ENCODE assay signal across 17 cellular contexts in the genomic region with DNA sequence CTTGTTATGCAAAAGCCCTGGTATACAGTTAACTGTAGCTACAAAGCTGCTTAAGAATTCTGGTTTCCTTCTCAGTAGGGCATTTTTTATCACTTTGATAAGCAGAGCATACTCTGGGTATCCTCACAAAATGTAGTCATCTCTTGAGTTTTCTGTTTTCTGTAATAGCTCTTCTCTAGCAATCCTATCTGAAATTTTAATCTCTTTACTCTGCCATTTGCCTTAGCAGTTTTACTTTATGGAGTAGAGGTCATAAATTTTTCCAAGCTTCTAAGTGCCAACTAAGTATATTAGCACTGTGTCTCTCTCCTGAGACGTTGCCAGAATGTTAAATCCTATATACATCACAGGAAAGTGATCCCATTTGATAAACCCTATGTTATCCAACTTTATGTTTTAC. TPM values are rescaled to one million over a fixed set of nuclear protein-coding genes. Genes with fewer than 3 reads are reported as not detected.
A peak's percentile ranks its signal among the peaks of the same experiment; 100 is the strongest.
DNase-seq lines count a peak whose midpoint lies in the region; ATAC-seq and TF ChIP-seq lines count a peak whose summit lies in the region.
"Had no signal": no experiment of that assay in that cellular context is flagged by ENCODE, and none has a peak within 500 bp of the region (broad histone marks: within the 10 kb centered on the region; RNA-seq: fewer than 3 reads in every experiment).

No MANE protein-coding gene starts in this region.

- H3K27ac ChIP-seq in A673 (ENCODE audit: low read depth, low read length, poor library complexity, severe bottlenecking) (no peak overlapping the region), osteoblast (ENCODE audit: low read depth, low read length) (no peak overlapping the region)
- H3K27ac ChIP-seq: 22Rv1, A549, BLaER1 had no signal

- H3K4me2 ChIP-seq in osteoblast (ENCODE audit: insufficient read depth, low read length), result peak overlapping the region; percentile 67
- H3K4me2 ChIP-seq: A549 had no signal

- CTCF ChIA-PET in A673 (lab: Charles Lee), result no interaction called here

- no peaks in the 10 kb centered on the region for H3K27me3 ChIP-seq in A673 (replicated peaks; ENCODE audit: insufficient read depth, low read depth, low read length, poor library complexity)
- no peaks in the 10 kb centered on the region for H3K27me3 ChIP-seq in adipocyte (replicated peaks; ENCODE audit: control insufficient read depth, insufficient read depth, low read length)
- no peaks in the 10 kb centered on the region for H3K27me3 ChIP-seq in osteoblast (ENCODE audit: insufficient read depth, low read length)
- H3K27me3 ChIP-seq: BLaER1 had no signal

- intact Hi-C loops in A673 (cut with micrococcal nuclease; ENCODE audit: unreplicated experiment), result no loop called here

- H3K9ac ChIP-seq in adipocyte (ENCODE audit: low read length), result peak overlapping the region; percentile 86
- H3K9ac ChIP-seq: BLaER1 had no signal

- H3K4me1 ChIP-seq in A673 (ENCODE audit: insufficient read depth, low read length, poor library complexity, severe bottlenecking) (no peaks in the 10 kb centered on the region), adipocyte (ENCODE audit: control insufficient read depth, insufficient read depth, low read length) (peaks cover 19% of the 10 kb centered on the region), osteoblast (ENCODE audit: insufficient read depth, low read length) (no peaks in the 10 kb centered on the region)
- H3K4me1 ChIP-seq: A549 had no signal

- H3K36me3 ChIP-seq in A673 (ENCODE audit: insufficient read depth, low read length, poor library complexity, severe bottlenecking) (no peaks in the 10 kb centered on the region), adipocyte (ENCODE audit: control insufficient read depth, insufficient read depth, low read length, severe bottlenecking) (peaks cover 5% of the 10 kb centered on the region), osteoblast (ENCODE audit: insufficient read depth, low read length) (no peaks in the 10 kb centered on the region)
- H3K36me3 ChIP-seq: BLaER1 had no signal

- no peaks in the 10 kb centered on the region for H3K79me2 ChIP-seq in osteoblast (ENCODE audit: insufficient read depth, low read length)

- H2AFZ ChIP-seq in osteoblast (ENCODE audit: low read length), result no peak overlapping the region

- TF ChIP-seq CTCF in A673 (conservative IDR thresholded peaks at IDR 0.05; ENCODE audit: low read depth, low read length), result no peak
- TF ChIP-seq CTCF in osteoblast (IDR thresholded peaks at IDR 0.05; ENCODE audit: extremely low read depth, low read depth, low read length), result no peak

- BruUV-seq in A673 (replicated peaks; lab: Mats Ljungman, UMichigan), result no TSS peak

- H3K4me3 ChIP-seq in A673 (ENCODE audit: low read depth, low read length, poor library complexity, severe bottlenecking) (no peak overlapping the region), adipocyte (ENCODE audit: low read length) (peak overlapping the region; percentile 77), osteoblast (ENCODE audit: insufficient read depth, low read length) (no peak overlapping the region)
- H3K4me3 ChIP-seq: A549, BLaER1 had no signal

- POLR2A ChIA-PET in A673 (lab: Charles Lee; ENCODE audit: low non-redundant PET), result no interaction called here

- peak; percentile 14 for DNase-seq in A673 (ENCODE audit: low spot score)
- DNase-seq in NCI-H82 treated with DMSO at 0.1 percent for 48 hours (lab: John Stamatoyannopoulos, UW; ENCODE audit: unreplicated experiment), result peak; percentile 77
- DNase-seq in adipocyte (ENCODE audit: low read depth), result no peak
- DNase-seq in osteoblast (ENCODE audit: insufficient read length, low spot score, missing footprints), result no peak
- DNase-seq in NOMO-1 treated with dmso at 0.1 percent for 144 hours (lab: John Stamatoyannopoulos, UW; ENCODE audit: unreplicated experiment), result no peak
- no peak for DNase-seq in NCI-H2196 treated with DMSO at 0.1 percent for 48 hours (lab: John Stamatoyannopoulos, UW; ENCODE audit: unreplicated experiment)
- DNase-seq: Calu3; CD8-positive, alpha-beta T cell; DMS 273 treated with DMSO at 0.1 percent for 48 hours; DMS53; GDM1; H9 had no signal

- ATAC-seq in GM21529 (IDR thresholded peaks at IDR 0.05; ENCODE audit: unreplicated experiment) (no peak), GM21360 (IDR thresholded peaks at IDR 0.05; ENCODE audit: unreplicated experiment) (no peak)
- ATAC-seq: A549; CD8-positive, alpha-beta T cell had no signal

- H3K9me3 ChIP-seq in A673 (ENCODE audit: low read depth, low read length, poor library complexity, severe bottlenecking) (peaks cover 8% of the 10 kb centered on the region), adipocyte (ENCODE audit: control insufficient read depth, low read length) (peaks cover 11% of the 10 kb centered on the region), osteoblast (ENCODE audit: low read depth, low read length) (no peaks in the 10 kb centered on the region)

- H4K20me1 ChIP-seq in osteoblast (ENCODE audit: insufficient read depth, low read length), result no peaks in the 10 kb centered on the region
- H4K20me1 ChIP-seq: BLaER1 had no signal

RNA-seq across cellular contexts. Expression of gene BANK1, which starts 28.0 kb away (rescaled TPM):
- total RNA-seq in A673 (2021) (not detected in 2 replicates), osteoblast (1.8 and 2.7 TPM in 2 replicates)

Comparison
In these comparisons a context has a peak if more than half of its experiments do, and no peak if none do; other contexts are left out.
1. DNase-seq: peak in A673 (single experiment) and NCI-H82 treated with DMSO at 0.1 percent for 48 hours (single experiment); none in adipocyte (single experiment), osteoblast (single experiment), NOMO-1 treated with dmso at 0.1 percent for 144 hours (single experiment) and NCI-H2196 treated with DMSO at 0.1 percent for 48 hours (single experiment).